ENCODE assay signal across 9 cellular contexts in genomic region chrX:50988649-50989048, GRCh38.
DNase-seq lines count a peak whose midpoint lies in the region; ATAC-seq and FAIRE-seq lines count a peak whose summit lies in the region.
"Had no signal": no experiment of that assay in that cellular context is flagged by ENCODE, and none has a peak within 500 bp of the region (broad histone marks: within the 10 kb centered on the region; RNA-seq: fewer than 3 reads in every experiment).

No MANE protein-coding gene starts in this region.

- H3K9ac ChIP-seq in SK-N-MC (ENCODE audit: insufficient read length): no peak overlapping the region

- no peak for FAIRE-seq in HTR-8/SVneo (lab: Jason Lieb, UNC)

- DNase-seq in D341Med (ENCODE audit: low spot score) (peak; percentile 29), SK-N-MC (ENCODE audit: low read depth, low spot score) (peak; percentile 12), globus pallidus (ENCODE audit: low spot score) (peak; percentile 15), stromal cell of bone marrow (ENCODE audit: low read depth) (peak; percentile 23), HTR-8/SVneo (ENCODE audit: insufficient read length, low spot score) (no peak), NCI-H345 (lab: John Stamatoyannopoulos, UW) (no peak)

- no peak overlapping the region for H3K27ac ChIP-seq in SK-N-MC
- H3K27ac ChIP-seq: thoracic aorta had no signal

- H3K36me3 ChIP-seq in SK-N-MC (ENCODE audit: insufficient read depth, low read length): no peaks in the 10 kb centered on the region
- H3K36me3 ChIP-seq: thoracic aorta had no signal

- H3K4me3 ChIP-seq in SK-N-MC: no peak overlapping the region
- H3K4me3 ChIP-seq: thoracic aorta had no signal

- no peaks in the 10 kb centered on the region for H3K9me3 ChIP-seq in SK-N-MC (ENCODE audit: low read depth, low read length)
- H3K9me3 ChIP-seq: thoracic aorta had no signal

- peak; percentile 53 for ATAC-seq in GM21786 (IDR thresholded peaks at IDR 0.05; ENCODE audit: unreplicated experiment)
- ATAC-seq in HG02763 (IDR thresholded peaks at IDR 0.05; ENCODE audit: unreplicated experiment): no peak

Comparison
In these comparisons a context has a peak if more than half of its experiments do, and no peak if none do; other contexts are left out.
1. DNase-seq: peak in D341Med (single experiment), SK-N-MC (single experiment), globus pallidus (single experiment) and stromal cell of bone marrow (single experiment); none in HTR-8/SVneo (single experiment) and NCI-H345 (single experiment).